In the genomic region with DNA sequence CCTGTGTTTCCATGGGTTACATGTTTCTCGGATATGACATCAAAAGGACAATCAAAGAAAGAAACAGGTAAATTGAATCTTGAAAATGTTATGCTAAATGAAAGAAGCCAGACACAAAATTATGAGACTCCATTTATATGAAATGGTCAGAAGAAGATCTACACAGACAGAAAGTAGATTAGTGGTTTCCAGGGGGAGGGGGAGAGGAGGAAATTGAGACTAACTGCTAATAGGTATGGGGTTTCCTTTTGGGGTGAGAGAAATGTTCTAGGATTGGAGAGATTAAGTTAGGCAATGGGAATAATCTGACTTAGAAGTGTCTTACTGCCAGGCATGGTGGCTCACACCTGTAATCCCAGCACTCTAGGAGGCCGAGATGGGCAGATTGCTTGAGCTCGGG, we compare ENCODE assay signal across 31 cellular contexts.
"Had no signal": no experiment of that assay in that cellular context is flagged by ENCODE, and none has a peak within 500 bp of the region (broad histone marks: within the 10 kb centered on the region; RNA-seq: fewer than 3 reads in every experiment).

No MANE protein-coding gene starts in this region.

- DNase-seq: activated CD4-positive, alpha-beta T cell treated with anti-CD3 and anti-CD28 coated beads, Interleukin-2, amount 10 ng/mL, durations not matched to agents 24 days and 14 days; activated CD4-positive, alpha-beta T cell treated with anti-CD3 and anti-CD28 coated beads, Interleukin-2, amount 50 U/mL, for 4 hours; activated CD8-positive, alpha-beta T cell treated with anti-CD3 and anti-CD28 coated beads, Interleukin-2, amount 10 ng/mL, durations not matched to agents 7 days and 5 days; activated gamma-delta T cell; activated naive CD4-positive, alpha-beta T cell treated with Interleukin-2 at 50 U/mL for 16 hours; activated naive CD8-positive, alpha-beta T cell treated with anti-CD3 and anti-CD28 coated beads, Interleukin-2, amount 50 U/mL, for 24 hours; activated T-cell treated with anti-CD3 and anti-CD28 coated beads, Interleukin-2, amount 50 U/mL, for 24 hours; aorta; brain microvascular endothelial cell; central memory CD4-positive, alpha-beta T cell; MG63; MV-4-11; NCI-H1092; NCI-H1436 treated with DMSO at 0.1 percent for 48 hours; NCI-H1694 treated with DMSO at 0.1 percent for 48 hours; NCI-H2029; NCI-H2107; NCI-H2171; NCI-H510A; NCI-H526; NCI-H748 treated with DMSO at 0.1 percent for 48 hours; PC-9; Right ventricle myocardium superior; SW 1271; T-helper 1 cell; T1000 had no signal

- H3K9me3 Mint-ChIP-seq: activated naive CD4-positive, alpha-beta T cell treated with anti-CD3 and anti-CD28 coated beads, Interleukin-2, amount 50 U/mL, for 24 hours; activated T-cell treated with anti-CD3 and anti-CD28 coated beads, Interleukin-2, amount 50 U/mL, for 24 hours had no signal

- H3K27ac ChIP-seq: brain microvascular endothelial cell, PC-9 had no signal

- H3K4me2 ChIP-seq: PC-9 had no signal

- H2AFZ ChIP-seq: PC-9 had no signal

- H3K27me3 ChIP-seq: brain microvascular endothelial cell, MG63 had no signal

- H3K4me3 ChIP-seq: MG63, PC-9 had no signal

- H3K27me3 Mint-ChIP-seq: activated CD4-positive, alpha-beta T cell treated with anti-CD3 and anti-CD28 coated beads, Interleukin-2, amount 10 ng/mL, durations not matched to agents 24 days and 14 days; activated naive CD4-positive, alpha-beta T cell treated with anti-CD3 and anti-CD28 coated beads, Interleukin-2, amount 50 U/mL, for 24 hours; activated naive CD8-positive, alpha-beta T cell treated with anti-CD3 and anti-CD28 coated beads, Interleukin-2, amount 50 U/mL, for 24 hours; activated T-cell treated with anti-CD3 and anti-CD28 coated beads, Interleukin-2, amount 50 U/mL, for 24 hours had no signal

- H3K36me3 ChIP-seq: brain microvascular endothelial cell had no signal

- H3K4me3 Mint-ChIP-seq: activated CD4-positive, alpha-beta T cell treated with anti-CD3 and anti-CD28 coated beads, Interleukin-2, amount 10 ng/mL, durations not matched to agents 24 days and 14 days; activated CD8-positive, alpha-beta T cell treated with anti-CD3 and anti-CD28 coated beads, Interleukin-2, amount 10 ng/mL, durations not matched to agents 7 days and 5 days; activated naive CD4-positive, alpha-beta T cell treated with anti-CD3 and anti-CD28 coated beads, Interleukin-2, amount 50 U/mL, for 24 hours; activated naive CD8-positive, alpha-beta T cell treated with anti-CD3 and anti-CD28 coated beads, Interleukin-2, amount 50 U/mL, for 24 hours; activated T-cell treated with anti-CD3 and anti-CD28 coated beads, Interleukin-2, amount 50 U/mL, for 24 hours had no signal

- FAIRE-seq: colon, RCC 7860, TTC549 had no signal

- H3K27ac Mint-ChIP-seq: activated CD4-positive, alpha-beta T cell treated with anti-CD3 and anti-CD28 coated beads, Interleukin-2, amount 10 ng/mL, durations not matched to agents 24 days and 14 days; activated CD8-positive, alpha-beta T cell treated with anti-CD3 and anti-CD28 coated beads, Interleukin-2, amount 10 ng/mL, durations not matched to agents 7 days and 5 days; activated naive CD4-positive, alpha-beta T cell treated with anti-CD3 and anti-CD28 coated beads, Interleukin-2, amount 50 U/mL, for 24 hours; activated naive CD8-positive, alpha-beta T cell treated with anti-CD3 and anti-CD28 coated beads, Interleukin-2, amount 50 U/mL, for 24 hours; activated T-cell treated with anti-CD3 and anti-CD28 coated beads, Interleukin-2, amount 50 U/mL, for 24 hours; activated T-helper 2 cell treated with anti-CD3 and anti-CD28 coated beads, Interferon-gamma antibody, Interleukin-2, Interleukin-4, amounts not matched to agents 10 μg/mL and 5 μg/mL and 100 μg/mL, durations not matched to agents 14 hours and 24 hours and 36 hours had no signal

- ATAC-seq: activated CD8-positive, alpha-beta T cell treated with anti-CD3 and anti-CD28 coated beads, Interleukin-2, amount 10 ng/mL, durations not matched to agents 7 days and 5 days; activated naive CD8-positive, alpha-beta T cell treated with anti-CD3 and anti-CD28 coated beads, Interleukin-2, amount 50 U/mL, for 24 hours had no signal

- H3K4me1 Mint-ChIP-seq: activated naive CD8-positive, alpha-beta T cell treated with anti-CD3 and anti-CD28 coated beads, Interleukin-2, amount 50 U/mL, for 24 hours had no signal
